23 cellular contexts compared by ENCODE assay signal in genomic region chr13:110454956-110455355, GRCh38.
A peak's percentile ranks its signal among the peaks of the same experiment; 100 is the strongest.
DNase-seq lines count a peak whose midpoint lies in the region; ATAC-seq, FAIRE-seq and TF ChIP-seq lines count a peak whose summit lies in the region.
"Had no signal": no experiment of that assay in that cellular context is flagged by ENCODE, and none has a peak within 500 bp of the region (broad histone marks: within the 10 kb centered on the region; RNA-seq: fewer than 3 reads in every experiment).

No MANE protein-coding gene starts in this region.

- H3K36me3 Mint-ChIP-seq in GM23338 (ENCODE audit: low read depth) (peaks cover 8% of the 10 kb centered on the region), osteocyte (ENCODE audit: unreplicated experiment) (peaks cover 50% of the 10 kb centered on the region)
- H3K36me3 Mint-ChIP-seq: activated naive CD4-positive, alpha-beta T cell treated with anti-CD3 and anti-CD28 coated beads, Interleukin-2, amount 50 U/mL, for 72 hours; type B pancreatic cell had no signal

- no peaks in the 10 kb centered on the region for H3K79me1 ChIP-seq in H1 (ENCODE audit: low read depth, low read length)

- no peak overlapping the region for H4K91ac ChIP-seq in H1 (replicated peaks; ENCODE audit: insufficient read length, low read length)

- no peaks in the 10 kb centered on the region for H3K79me2 ChIP-seq in GM23338 (replicated peaks; ENCODE audit: insufficient read depth)
- no peaks in the 10 kb centered on the region for H3K79me2 ChIP-seq in H1 (ENCODE audit: control insufficient read depth in 1 of 2, insufficient read depth in 2 of 2, low read length in 2 of 2)
- no peaks in the 10 kb centered on the region for H3K79me2 ChIP-seq in hepatocyte

- H3K9me3 ChIP-seq in H1 (ENCODE audit: insufficient read depth in 2 of 2, low read depth in 1 of 2, low read length in 1 of 2) (no peaks in the 10 kb centered on the region), hepatocyte (ENCODE audit: low read depth) (no peaks in the 10 kb centered on the region)
- H3K9me3 ChIP-seq: BLaER1 had no signal

- TF ChIP-seq EP300 in H1 (IDR thresholded peaks at IDR 0.05; ENCODE audit: borderline replicate concordance in 1 of 2, low read depth in 2 of 2, low read length in 2 of 2), result no peak

- peaks cover 12% of the 10 kb centered on the region for H3K4me1 ChIP-seq in GM23338 (ENCODE audit: insufficient read depth)
- H3K4me1 ChIP-seq in H1 (replicated peaks in 1 of 4; ENCODE audit: control insufficient read depth in 3 of 4, insufficient read depth in 4 of 4, low read length in 3 of 4), result peaks cover 0 to 5% (median 1%) of the 10 kb centered on the region in 4 experiments; a peak in 4 of 7 replicates
- H3K4me1 ChIP-seq in hepatocyte (ENCODE audit: insufficient read depth), result peaks cover 8% of the 10 kb centered on the region

- no peak overlapping the region for H2BK120ac ChIP-seq in H1 (replicated peaks; ENCODE audit: low read depth, low read length)

- no peak for TF ChIP-seq CTCF in GM23338 (conservative IDR thresholded peaks at IDR 0.05; ENCODE audit: low read depth in 2 of 2)
- TF ChIP-seq CTCF in H1 (IDR thresholded peaks at IDR 0.05; ENCODE audit: control extremely low read depth in 1 of 3, insufficient read depth in 1 of 3, low read depth in 1 of 3, low read length in 3 of 3), result no peak
- no peak for TF ChIP-seq CTCF in hepatocyte (IDR thresholded peaks at IDR 0.05; ENCODE audit: poor library complexity)
- no peak for TF ChIP-seq CTCF in osteocyte (IDR thresholded peaks at IDR 0.05)
- TF ChIP-seq CTCF in GM10266 (IDR thresholded peaks at IDR 0.05; ENCODE audit: control insufficient read depth, insufficient read depth, low read depth, missing control alignments), result no peak

- DNase-seq in GM23338 (ENCODE audit: low spot score) (no peak), H1 (ENCODE audit: low read depth in 1 of 2, low spot score in 2 of 2) (no peak), hepatocyte (ENCODE audit: low spot score) (no peak), osteocyte (ENCODE audit: extremely low spot score, unreplicated experiment) (no peak), NCI-H1694 (lab: John Stamatoyannopoulos, UW) (no peak), GM10266 (ENCODE audit: extremely low spot score) (no peak), pons (ENCODE audit: low spot score) (no peak), NCI-H1436 treated with DMSO at 0.1 percent for 48 hours (lab: John Stamatoyannopoulos, UW) (no peak)
- DNase-seq: activated CD8-positive, alpha-beta memory T cell treated with anti-CD3 and anti-CD28 coated beads, Interleukin-2, amount 50 U/mL, for 4 hours; aorta; effector memory CD4-positive, alpha-beta T cell; EL; MM.1S; NCI-H146; NCI-H2171 treated with DMSO at 0.1 percent for 48 hours; NCI-H526; stimulated activated CD4-positive, alpha-beta T cell treated with anti-CD3 and anti-CD28 coated beads, Interleukin-4, amount 100 ng/mL, for 4 hours; T-helper 2 cell had no signal

- no peaks in the 10 kb centered on the region for H3K23me2 ChIP-seq in H1 (ENCODE audit: low read depth, low read length)

- no peak for TF ChIP-seq RAD21 in H1 (IDR thresholded peaks at IDR 0.05 in 1 of 2, conservative IDR thresholded peaks at IDR 0.05 in 1 of 2; ENCODE audit: low read depth in 2 of 2, low read length in 2 of 2)

- peak overlapping the region; percentile 47; the same call in 1 of the 2 replicates for H2BK5ac ChIP-seq in H1 (ENCODE audit: low read depth, low read length)

- H3K9me2 ChIP-seq in GM23338 (ENCODE audit: insufficient read depth) (no peaks in the 10 kb centered on the region), hepatocyte (replicated peaks; ENCODE audit: insufficient read depth) (no peaks in the 10 kb centered on the region)

- H3K4me3 ChIP-seq in GM23338 (no peak overlapping the region), H1 (ENCODE audit: extremely low read depth in 1 of 4, insufficient read depth in 2 of 4, low read depth in 3 of 4, low read length in 4 of 4) (no peak overlapping the region), hepatocyte (no peak overlapping the region)
- H3K4me3 ChIP-seq: BLaER1 had no signal

- H3K4me1 Mint-ChIP-seq in GM23338 (peaks cover 34% of the 10 kb centered on the region), osteocyte (ENCODE audit: unreplicated experiment) (peaks cover 15% of the 10 kb centered on the region)

- H3K56ac ChIP-seq in H1 (replicated peaks; ENCODE audit: insufficient read length, low read depth, low read length), result no peak overlapping the region

- CTCF ChIA-PET in H1 (lab: Charles Lee; ENCODE audit: partially characterized antibody), result interaction anchor here (0.7 to 2.3 kb wide), 32 partner anchors 11 to 594 kb away, joined by 3 to 19 read pairs (median 4); no protein-coding TSS in a partner anchor

- 90% methylated on average over 14 of the region's 14 CpGs; no CpG with 5 or more reads in 1 of the 2 experiments for WGBS in H1 (ENCODE audit: extremely low coverage in 1 of 2, insufficient coverage in 1 of 2, insufficient read length in 1 of 2, insufficient replicate concordance in 2 of 2, low coverage in 1 of 2, low lambda C conversion rate in 2 of 2, missing lambda C conversion rate in 1 of 2), 2 experiments
- 83% methylated on average over 14 of the region's 14 CpGs for WGBS in hepatocyte (ENCODE audit: low lambda C conversion rate, missing lambda C conversion rate)

- H3K23ac ChIP-seq in H1 (ENCODE audit: insufficient read length), result no peak overlapping the region

- H4K5ac ChIP-seq in H1 (ENCODE audit: insufficient read length, low read depth, low read length), result no peak overlapping the region

- H2AFZ ChIP-seq in GM23338 (no peak overlapping the region), H1 (ENCODE audit: low read length) (no peak overlapping the region), hepatocyte (no peak overlapping the region)

- H3K36me3 ChIP-seq in GM23338 (ENCODE audit: insufficient read depth) (peaks cover 4% of the 10 kb centered on the region; the same call in 1 of the 2 replicates), H1 (ENCODE audit: control insufficient read depth in 2 of 4, insufficient read depth in 4 of 4, low read length in 3 of 4) (peaks cover 0 to 4% (median 0%) of the 10 kb centered on the region in 4 experiments; a peak in 2 of 8 replicates), hepatocyte (replicated peaks; ENCODE audit: insufficient read depth, low read depth) (no peaks in the 10 kb centered on the region)
- H3K36me3 ChIP-seq: BLaER1 had no signal

- POLR2A ChIA-PET in H1 (lab: Charles Lee; ENCODE audit: partially characterized antibody), result interaction anchor here (1.6 kb wide), 1 partner anchor 12 kb away, joined by 4 read pairs; no protein-coding TSS in a partner anchor

- no peak for FAIRE-seq in H1 (lab: Jason Lieb, UNC)

- H3K27ac Mint-ChIP-seq in GM23338 (peak overlapping the region; percentile 53; the same call in 1 of the 2 replicates), osteocyte (ENCODE audit: unreplicated experiment) (peak overlapping the region; percentile 71)
- H3K27ac Mint-ChIP-seq: activated naive CD4-positive, alpha-beta T cell treated with anti-CD3 and anti-CD28 coated beads, Interleukin-2, amount 50 U/mL, for 72 hours; activated T-helper 17 cell treated with anti-CD3 and anti-CD28 coated beads, Interleukin-2, amount 50 U/mL, for 72 hours; stimulated activated naive CD8-positive, alpha-beta T cell treated with anti-CD3 and anti-CD28 coated beads, Interleukin-15, Interleukin-2, amounts not matched to agents 100 ng/mL and 50 ng/mL, for 24 hours had no signal

- H2AK5ac ChIP-seq in H1 (ENCODE audit: low read depth, low read length), result 0 out of 2 replicates have a peak overlapping the region, but pooled peaks have one; percentile 71

- H3K4me2 ChIP-seq in GM23338, result no peak overlapping the region
- H3K4me2 ChIP-seq in H1 (ENCODE audit: insufficient read depth in 1 of 2, low read depth in 2 of 2, low read length in 2 of 2), result no peak overlapping the region
- H3K4me2 ChIP-seq in hepatocyte, result no peak overlapping the region
- H3K4me2 ChIP-seq: BLaER1 had no signal

- H3K27me3 Mint-ChIP-seq in GM23338 (ENCODE audit: insufficient read depth, low read depth, poor library complexity) (peaks cover 15% of the 10 kb centered on the region), osteocyte (ENCODE audit: unreplicated experiment) (no peaks in the 10 kb centered on the region)
- H3K27me3 Mint-ChIP-seq: type B pancreatic cell had no signal

- no peak overlapping the region; the same call in 1 of the 2 replicates for H2BK15ac ChIP-seq in H1 (ENCODE audit: low read length)

- H4K20me1 ChIP-seq in GM23338 (replicated peaks; ENCODE audit: insufficient read depth), result no peaks in the 10 kb centered on the region
- H4K20me1 ChIP-seq in H1 (replicated peaks in 1 of 2; ENCODE audit: control insufficient read depth in 1 of 2, insufficient read depth in 2 of 2, low read length in 2 of 2), result peaks cover 0 to 2% of the 10 kb centered on the region in 2 experiments
- H4K20me1 ChIP-seq in hepatocyte (ENCODE audit: insufficient read depth, poor library complexity, severe bottlenecking), result no peaks in the 10 kb centered on the region
- H4K20me1 ChIP-seq: BLaER1 had no signal

- no peak overlapping the region for H3K4ac ChIP-seq in H1 (replicated peaks; ENCODE audit: insufficient read length, low read depth, low read length)

- H2BK12ac ChIP-seq in H1 (ENCODE audit: low read depth, low read length), result peak overlapping the region; percentile 77; the same call in 1 of the 2 replicates

- H3K27ac ChIP-seq in GM23338 (ENCODE audit: low read depth) (peak overlapping the region; percentile 70; the same call in 1 of the 2 replicates), H1 (ENCODE audit: low read depth, low read length) (no peak overlapping the region), hepatocyte (peak overlapping the region; percentile 5)
- H3K27ac ChIP-seq: BLaER1 had no signal

- H3K27me3 ChIP-seq in GM23338 (ENCODE audit: insufficient read depth), result no peaks in the 10 kb centered on the region
- H3K27me3 ChIP-seq in H1 (replicated peaks in 1 of 4; ENCODE audit: control insufficient read depth in 3 of 4, extremely low read depth in 1 of 4, insufficient read depth in 3 of 4, low read length in 3 of 4), result no peaks in the 10 kb centered on the region
- H3K27me3 ChIP-seq in hepatocyte, result no peaks in the 10 kb centered on the region
- H3K27me3 ChIP-seq: BLaER1 had no signal

- H4K8ac ChIP-seq in H1 (ENCODE audit: extremely low read depth, insufficient read depth, low read length), result no peak overlapping the region

- no peak overlapping the region for H3K14ac ChIP-seq in H1 (ENCODE audit: insufficient read length)

- 0 out of 2 replicates have a peak overlapping the region, but pooled peaks have one; percentile 55 for H2BK20ac ChIP-seq in H1 (ENCODE audit: low read length)

- peaks cover 6% of the 10 kb centered on the region; the same call in 1 of the 2 replicates for H3F3A ChIP-seq in GM23338 (replicated peaks; ENCODE audit: low read depth)

- peak; percentile 13 for ATAC-seq in GM23338

- no peak overlapping the region for H3K9ac ChIP-seq in H1 (replicated peaks in 1 of 4; ENCODE audit: extremely low read depth in 1 of 4, low read depth in 3 of 4, low read length in 3 of 4)

- no peak for TF ChIP-seq POLR2A in H1 (IDR thresholded peaks at IDR 0.05; ENCODE audit: control extremely low read depth in 1 of 2, low read depth in 2 of 2, low read length in 2 of 2)

- 0 out of 2 replicates have a peak overlapping the region, but pooled peaks have one; percentile 4 for H3K18ac ChIP-seq in H1 (ENCODE audit: extremely low read depth, low read length)

- H3K9me3 Mint-ChIP-seq in GM23338 (no peaks in the 10 kb centered on the region; the same call in 2 of the 3 replicates), osteocyte (ENCODE audit: unreplicated experiment) (no peaks in the 10 kb centered on the region)
- H3K9me3 Mint-ChIP-seq: activated naive CD4-positive, alpha-beta T cell treated with anti-CD3 and anti-CD28 coated beads, Interleukin-2, amount 50 U/mL, for 72 hours; activated T-helper 17 cell treated with anti-CD3 and anti-CD28 coated beads, Interleukin-2, amount 50 U/mL, for 72 hours; stimulated activated naive CD8-positive, alpha-beta T cell treated with anti-CD3 and anti-CD28 coated beads, Interleukin-15, Interleukin-2, amounts not matched to agents 100 ng/mL and 50 ng/mL, for 24 hours; type B pancreatic cell had no signal

- H3K4me3 Mint-ChIP-seq in GM23338 (no peak overlapping the region), osteocyte (ENCODE audit: unreplicated experiment) (no peak overlapping the region)
- H3K4me3 Mint-ChIP-seq: activated T-helper 17 cell treated with anti-CD3 and anti-CD28 coated beads, Interleukin-2, amount 50 U/mL, for 72 hours; stimulated activated naive CD8-positive, alpha-beta T cell treated with anti-CD3 and anti-CD28 coated beads, Interleukin-15, Interleukin-2, amounts not matched to agents 100 ng/mL and 50 ng/mL, for 24 hours; type B pancreatic cell had no signal
